ENCODE assay signal across 1 cellular context in genomic region chr10:46035923-46036849, GRCh38.
TF ChIP-seq lines count a peak whose summit lies in the region.

No MANE protein-coding gene starts in this region.

TF ChIP-seq in HepG2, 621 proteins besides CTCF, POLR2A, EP300 and RAD21 (continued from another document and continues in another):
- TF ChIP-seq FOXJ3 (CRISPR knock-in tag; IDR thresholded peaks at IDR 0.05; ENCODE audit: borderline replicate concordance) (peak; percentile 46; the same call in 1 of the 2 replicates), ZNF878 (CRISPR knock-in tag; IDR thresholded peaks at IDR 0.05) (no peak), ZFP37 (CRISPR knock-in tag; IDR thresholded peaks at IDR 0.05; ENCODE audit: borderline replicate concordance) (no peak), ZNF136 (CRISPR knock-in tag; IDR thresholded peaks at IDR 0.05; ENCODE audit: low read depth) (0 out of 2 replicates have a peak, but pooled peaks have one; percentile 47), ATF6 (CRISPR knock-in tag; conservative IDR thresholded peaks at IDR 0.05) (no peak), ZNF333 (CRISPR knock-in tag; IDR thresholded peaks at IDR 0.05; ENCODE audit: borderline replicate concordance) (no peak), HCFC1 (IDR thresholded peaks at IDR 0.05; ENCODE audit: low read depth, low read length) (no peak), ATRX (CRISPR knock-in tag; IDR thresholded peaks at IDR 0.05; ENCODE audit: borderline replicate concordance) (no peak), ZNF512B (CRISPR knock-in tag; IDR thresholded peaks at IDR 0.05; ENCODE audit: borderline replicate concordance) (0 out of 2 replicates have a peak, but pooled peaks have one; percentile 45), ZNF20 (CRISPR knock-in tag; IDR thresholded peaks at IDR 0.05) (no peak), NCOA1 (CRISPR knock-in tag; IDR thresholded peaks at IDR 0.05) (0 out of 2 replicates have a peak, but pooled peaks have one; percentile 51), TCF7 (IDR thresholded peaks at IDR 0.05; ENCODE audit: low read depth) (peak; percentile 26; the same call in 1 of the 2 replicates), SMAD3 (CRISPR knock-in tag; IDR thresholded peaks at IDR 0.05) (peak; percentile 55; the same call in 1 of the 2 replicates), RNF219 (CRISPR knock-in tag; IDR thresholded peaks at IDR 0.05) (no peak), ZNF292 (CRISPR knock-in tag; IDR thresholded peaks at IDR 0.05; ENCODE audit: borderline replicate concordance, low read depth) (peak; percentile 90), CC2D1A (CRISPR knock-in tag; IDR thresholded peaks at IDR 0.05) (no peak), ZNF660 (CRISPR knock-in tag; IDR thresholded peaks at IDR 0.05; ENCODE audit: borderline replicate concordance, low read depth) (no peak), ONECUT2 (CRISPR knock-in tag; IDR thresholded peaks at IDR 0.05) (no peak), ZNF781 (CRISPR knock-in tag; IDR thresholded peaks at IDR 0.05; ENCODE audit: borderline replicate concordance, not compliant biosample characterization) (no peak), PHB2 (IDR thresholded peaks at IDR 0.05; ENCODE audit: partially characterized antibody) (no peak), ZNF256 (CRISPR knock-in tag; conservative IDR thresholded peaks at IDR 0.05) (no peak), FOXO1 (CRISPR knock-in tag; IDR thresholded peaks at IDR 0.05) (peak; percentile 78), SNAI1 (CRISPR knock-in tag; IDR thresholded peaks at IDR 0.05; ENCODE audit: borderline replicate concordance) (peak; percentile 61; the same call in 1 of the 2 replicates), ZNF609 (CRISPR knock-in tag; IDR thresholded peaks at IDR 0.05; ENCODE audit: borderline replicate concordance) (peak; percentile 80; the same call in 1 of the 2 replicates), CENPX (CRISPR knock-in tag; IDR thresholded peaks at IDR 0.05) (no peak), ZNF3 (CRISPR knock-in tag; IDR thresholded peaks at IDR 0.05) (no peak), RBAK (CRISPR knock-in tag; IDR thresholded peaks at IDR 0.05) (no peak), BORCS8-MEF2B (CRISPR knock-in tag; IDR thresholded peaks at IDR 0.05) (peak; percentile 67; the same call in 1 of the 2 replicates), ATF7 (IDR thresholded peaks at IDR 0.05) (no peak), ATF7 (CRISPR knock-in tag; IDR thresholded peaks at IDR 0.05) (no peak; the same call in 1 of the 2 replicates), SNAPC5 (CRISPR knock-in tag; IDR thresholded peaks at IDR 0.05; ENCODE audit: borderline replicate concordance) (no peak), ZNF639 (CRISPR knock-in tag; conservative IDR thresholded peaks at IDR 0.05) (no peak), ZNF276 (CRISPR knock-in tag; IDR thresholded peaks at IDR 0.05; ENCODE audit: low read depth) (no peak), ZIK1 (CRISPR knock-in tag; IDR thresholded peaks at IDR 0.05; ENCODE audit: borderline replicate concordance, low read depth) (no peak), HOXA5 (CRISPR knock-in tag; IDR thresholded peaks at IDR 0.05) (peak; percentile 43; the same call in 1 of the 2 replicates), EHMT2 (IDR thresholded peaks at IDR 0.05; ENCODE audit: borderline replicate concordance, low read depth, low read length) (no peak; the same call in 1 of the 2 replicates), IRF1 (CRISPR knock-in tag; IDR thresholded peaks at IDR 0.05; ENCODE audit: low read depth) (no peak), ZNF264 (CRISPR knock-in tag; IDR thresholded peaks at IDR 0.05) (peak; percentile 92), ATM (IDR thresholded peaks at IDR 0.05; ENCODE audit: borderline replicate concordance) (no peak), CCAR2 (optimal IDR thresholded peaks at IDR 0.05; ENCODE audit: low read depth, low read length) (no peak), SOX5 (CRISPR knock-in tag; IDR thresholded peaks at IDR 0.05; ENCODE audit: borderline replicate concordance) (peak; percentile 63), ZNF556 (CRISPR knock-in tag; IDR thresholded peaks at IDR 0.05; ENCODE audit: borderline replicate concordance) (peak; percentile 25; the same call in 1 of the 2 replicates), WIZ (CRISPR knock-in tag; IDR thresholded peaks at IDR 0.05) (0 out of 2 replicates have a peak, but pooled peaks have one; percentile 69), SP140L (CRISPR knock-in tag; IDR thresholded peaks at IDR 0.05; ENCODE audit: borderline replicate concordance) (no peak), ZBTB33 (CRISPR knock-in tag; IDR thresholded peaks at IDR 0.05) (no peak), EED (CRISPR knock-in tag; IDR thresholded peaks at IDR 0.05) (no peak)
